9 cellular contexts compared by ENCODE assay signal in genomic region chr9:131839281-131840084, GRCh38.
DNase-seq lines count a peak whose midpoint lies in the region; ATAC-seq and TF ChIP-seq lines count a peak whose summit lies in the region.
"Had no signal": no experiment of that assay in that cellular context is flagged by ENCODE, and none has a peak within 500 bp of the region (broad histone marks: within the 10 kb centered on the region; RNA-seq: fewer than 3 reads in every experiment).

No MANE protein-coding gene starts in this region.

- no peaks in the 10 kb centered on the region for H3K27me3 ChIP-seq in right atrium auricular region
- no peaks in the 10 kb centered on the region for H3K27me3 ChIP-seq in thymus (ENCODE audit: control insufficient read depth, insufficient read depth)

- ATAC-seq in Right ventricle myocardium superior (ENCODE audit: poor library complexity) (no peak), GM18498 (IDR thresholded peaks at IDR 0.05; ENCODE audit: unreplicated experiment) (no peak), HG02885 (IDR thresholded peaks at IDR 0.05; ENCODE audit: poor library complexity, unreplicated experiment) (no peak)

- TF ChIP-seq CTCF in right atrium auricular region (IDR thresholded peaks at IDR 0.05) = no peak

- WGBS in thymus = 90% methylated on average over 22 of the region's 22 CpGs

- H3K36me3 ChIP-seq in right atrium auricular region (no peaks in the 10 kb centered on the region), thymus (ENCODE audit: control insufficient read depth, insufficient read depth) (no peaks in the 10 kb centered on the region)

- intact Hi-C loops in Right ventricle myocardium superior (cut with DNase I) = no loop called here

- H3K4me1 ChIP-seq in right atrium auricular region (no peaks in the 10 kb centered on the region), thymus (ENCODE audit: control insufficient read depth, insufficient read depth, low read length) (no peaks in the 10 kb centered on the region)

- H3K27ac ChIP-seq in right atrium auricular region (peak overlapping the region in 1 of 2 donors; percentile 31), thymus (ENCODE audit: low read depth) (peak overlapping the region; percentile 56)

- no peak overlapping the region for H3K4me3 ChIP-seq in right atrium auricular region
- no peak overlapping the region for H3K4me3 ChIP-seq in thymus (ENCODE audit: low read length)

- DNase-seq in Right ventricle myocardium superior (peak; percentile 39), right atrium auricular region (ENCODE audit: low spot score) (no peak), activated T-cell treated with anti-CD3 and anti-CD28 coated beads for 1 hour (ENCODE audit: low read depth) (peak; percentile 6), glomerular visceral epithelial cell (ENCODE audit: extremely low spot score) (peak; percentile 70), NCI-H1092 (lab: John Stamatoyannopoulos, UW) (no peak)
- DNase-seq: cerebellar nuclear complex had no signal

- H3K9me3 ChIP-seq in right atrium auricular region (peaks cover 0 to under 1% of the 10 kb centered on the region in 2 donors), thymus (ENCODE audit: control insufficient read depth) (no peaks in the 10 kb centered on the region)

Comparison
In these comparisons a context has a peak if more than half of its experiments do, and no peak if none do; other contexts are left out.
1. DNase-seq: peak in Right ventricle myocardium superior (single experiment), activated T-cell treated with anti-CD3 and anti-CD28 coated beads for 1 hour (single experiment) and glomerular visceral epithelial cell (single experiment); none in right atrium auricular region (single experiment) and NCI-H1092 (single experiment).